Comparison of ENCODE assay signal across 16 cellular contexts in the genomic region with DNA sequence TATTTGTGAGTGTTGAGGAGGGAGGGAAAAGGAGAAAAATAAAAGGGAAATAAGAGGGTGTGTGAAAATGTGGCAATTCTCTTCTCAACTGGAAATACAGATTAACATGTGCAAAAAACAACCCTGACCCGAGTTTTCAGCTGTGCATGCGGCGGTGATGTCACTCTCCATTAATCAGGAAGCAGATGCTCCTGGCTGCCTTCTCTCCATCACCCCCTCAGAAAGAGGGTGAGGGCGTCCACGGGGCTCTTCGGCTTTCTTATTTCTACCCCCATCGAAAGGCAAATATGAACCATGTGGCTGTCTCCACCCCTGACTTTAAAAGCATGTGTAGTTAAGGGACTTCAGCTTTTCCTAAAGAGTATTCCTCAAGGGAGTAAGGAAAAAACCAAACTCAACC.
DNase-seq lines count a peak whose midpoint lies in the region; ATAC-seq and TF ChIP-seq lines count a peak whose summit lies in the region.
"Had no signal": no experiment of that assay in that cellular context is flagged by ENCODE, and none has a peak within 500 bp of the region (broad histone marks: within the 10 kb centered on the region; RNA-seq: fewer than 3 reads in every experiment).

No MANE protein-coding gene starts in this region.

- no peak overlapping the region for H3K4me3 ChIP-seq in left ventricle myocardium inferior
- H3K4me3 ChIP-seq in fibroblast of mammary gland (ENCODE audit: control insufficient read depth, low read depth, low read length) = no peak overlapping the region
- H3K4me3 ChIP-seq: PC-9 had no signal

- peak overlapping the region; percentile 12 for H3K27ac ChIP-seq in left ventricle myocardium inferior (replicated peaks)
- H3K27ac ChIP-seq: PC-9 had no signal

- ATAC-seq in GM19467 (IDR thresholded peaks at IDR 0.05; ENCODE audit: unreplicated experiment) = no peak
- ATAC-seq: activated CD8-positive, alpha-beta T cell treated with anti-CD3 and anti-CD28 coated beads, Interleukin-2, amount 10 ng/mL, durations not matched to agents 7 days and 5 days; T-helper 17 cell had no signal

- H3K4me1 ChIP-seq in left ventricle myocardium inferior = peaks cover 19% of the 10 kb centered on the region

- no peaks in the 10 kb centered on the region for H3K27me3 ChIP-seq in left ventricle myocardium inferior (ENCODE audit: low read depth)

- no peaks in the 10 kb centered on the region for H3K36me3 ChIP-seq in left ventricle myocardium inferior

- TF ChIP-seq CTCF in left ventricle myocardium inferior (IDR thresholded peaks at IDR 0.05; ENCODE audit: borderline replicate concordance) (no peak), fibroblast of mammary gland (conservative IDR thresholded peaks at IDR 0.05; ENCODE audit: control insufficient read depth, insufficient read depth, low read depth, low read length) (no peak)

- intact Hi-C loops in left ventricle myocardium inferior (cut with micrococcal nuclease) = no loop called here
- intact Hi-C loops in cardiac septum (cut with DNase I) = no loop called here

- DNase-seq in left ventricle myocardium inferior = no peak
- DNase-seq in cardiac septum (ENCODE audit: low spot score) = no peak
- peak; percentile 36 to 43 for DNase-seq in NCI-H524 (lab: John Stamatoyannopoulos, UW)
- DNase-seq in fibroblast of mammary gland (ENCODE audit: low read depth) = peak; percentile 57
- no peak for DNase-seq in NCI-H2107 (lab: John Stamatoyannopoulos, UW)
- DNase-seq in NCI-H1048 (lab: John Stamatoyannopoulos, UW) = no peak
- no peak for DNase-seq in middle frontal gyrus (ENCODE audit: extremely low spot score, low spot score)
- DNase-seq: activated CD8-positive, alpha-beta T cell treated with anti-CD3 and anti-CD28 coated beads, Interleukin-2, amount 10 ng/mL, durations not matched to agents 7 days and 5 days; activated naive CD4-positive, alpha-beta T cell; caudate nucleus; HCEC 1CT; PC-9; posterior cingulate gyrus; stimulated activated CD4-positive, alpha-beta T cell treated with anti-CD3 and anti-CD28 coated beads, Interleukin-2, amount 100 ng/mL, for 24 hours; T-helper 17 cell had no signal

- no peaks in the 10 kb centered on the region for H3K9me3 ChIP-seq in left ventricle myocardium inferior (replicated peaks)

Comparison
In these comparisons a context has a peak if more than half of its experiments do, and no peak if none do; other contexts are left out.
1. DNase-seq: peak in NCI-H524 (2 of 2) and fibroblast of mammary gland (single experiment); none in left ventricle myocardium inferior (single experiment), cardiac septum (single experiment), NCI-H2107 (single experiment), NCI-H1048 (single experiment) and middle frontal gyrus (single experiment).